ENCODE assay signal across 9 cellular contexts in genomic region chr2:86706935-86707334, GRCh38.
"Had no signal": no experiment of that assay in that cellular context is flagged by ENCODE, and none has a peak within 500 bp of the region (broad histone marks: within the 10 kb centered on the region; RNA-seq: fewer than 3 reads in every experiment).

No MANE protein-coding gene starts in this region.

- ATAC-seq: GM23338, HCT116 had no signal

- H3K27ac ChIP-seq: GM23248 had no signal

- H3K36me3 ChIP-seq: HAP-1 had no signal

- H3K4me3 ChIP-seq: GM23248, GM23338, HAP-1 had no signal

- DNase-seq: GM23248, GOT3, H7, H9, HCEC 1CT, HFFc6 had no signal

- H3K9me3 ChIP-seq: HAP-1 had no signal
